Comparison of ENCODE assay signal across 8 cellular contexts in genomic region chr15:88834211-88834812, GRCh38. TPM values are rescaled to one million over a fixed set of nuclear protein-coding genes. Genes with fewer than 3 reads are reported as not detected.
DNase-seq lines count a peak whose midpoint lies in the region; ATAC-seq and TF ChIP-seq lines count a peak whose summit lies in the region.

No MANE protein-coding gene starts in this region.

- no peaks in the 10 kb centered on the region for H3K27me3 ChIP-seq in gastrocnemius medialis

- no peak overlapping the region for H3K27ac ChIP-seq in gastrocnemius medialis

- TF ChIP-seq POLR2A in gastrocnemius medialis (IDR thresholded peaks at IDR 0.05): no peak

- no peaks in the 10 kb centered on the region for H3K36me3 ChIP-seq in gastrocnemius medialis

- in situ Hi-C loops in gastrocnemius medialis (cut with MboI; ENCODE audit: low sequenced_read_pairs in 4 of 4): loop anchor here in 2 of 4 donors (25.0 kb wide), 1 partner anchor 172 kb away; no protein-coding TSS in a partner anchor

- no peaks in the 10 kb centered on the region for H3K9me3 ChIP-seq in gastrocnemius medialis

- intact Hi-C loops in gastrocnemius medialis (cut with DNase I; ENCODE audit: low total_unique reads): loop anchor here (1.0 kb wide), 1 partner anchor 177 kb away; no protein-coding TSS in a partner anchor

- H3K4me1 ChIP-seq in gastrocnemius medialis: no peaks in the 10 kb centered on the region

- peak; percentile 70 for DNase-seq in D341Med (ENCODE audit: low spot score)
- DNase-seq in LNCaP clone FGC (ENCODE audit: low read depth): no peak
- DNase-seq in amniotic epithelial cell (ENCODE audit: low read depth): peak; percentile 20
- peak; percentile 76 for DNase-seq in hepatic stellate cell (ENCODE audit: low spot score)
- DNase-seq in gastrocnemius medialis: no peak
- DNase-seq in NCI-H748 treated with DMSO at 0.1 percent for 48 hours (lab: John Stamatoyannopoulos, UW): no peak
- DNase-seq in central memory CD4-positive, alpha-beta T cell: no peak

- no peak overlapping the region for H3K4me3 ChIP-seq in LNCaP clone FGC (ENCODE audit: low read depth, low read length)
- H3K4me3 ChIP-seq in gastrocnemius medialis: no peak overlapping the region

- ATAC-seq in gastrocnemius medialis (peak in 1 of 2 donors; percentile 26), GM19351 (IDR thresholded peaks at IDR 0.05; ENCODE audit: unreplicated experiment) (no peak)

- TF ChIP-seq CTCF in LNCaP clone FGC (IDR thresholded peaks at IDR 0.05; ENCODE audit: control insufficient read depth, extremely low read depth, insufficient read depth) (peak; percentile 70), gastrocnemius medialis (IDR thresholded peaks at IDR 0.05 in 4 of 5, conservative IDR thresholded peaks at IDR 0.05 in 1 of 5) (peak in 4 of 5 experiments; percentile 22 to 63 (median 40))

RNA-seq across cellular contexts. Expression of gene ACAN, which starts 31.1 kb away (rescaled TPM):
- total RNA-seq in gastrocnemius medialis: 1 to 10 TPM in 1 of 4 donors, under 1 TPM in 1, not detected in 2; 0.04 to 1.7 TPM

Comparison
In these comparisons a context has a peak if more than half of its experiments do, and no peak if none do; other contexts are left out.
1. DNase-seq: peak in D341Med (single experiment), amniotic epithelial cell (single experiment) and hepatic stellate cell (single experiment); none in LNCaP clone FGC (single experiment), gastrocnemius medialis (0 of 2), NCI-H748 treated with DMSO at 0.1 percent for 48 hours (single experiment) and central memory CD4-positive, alpha-beta T cell (single experiment).